2 cellular contexts compared by ENCODE assay signal in the genomic region with DNA sequence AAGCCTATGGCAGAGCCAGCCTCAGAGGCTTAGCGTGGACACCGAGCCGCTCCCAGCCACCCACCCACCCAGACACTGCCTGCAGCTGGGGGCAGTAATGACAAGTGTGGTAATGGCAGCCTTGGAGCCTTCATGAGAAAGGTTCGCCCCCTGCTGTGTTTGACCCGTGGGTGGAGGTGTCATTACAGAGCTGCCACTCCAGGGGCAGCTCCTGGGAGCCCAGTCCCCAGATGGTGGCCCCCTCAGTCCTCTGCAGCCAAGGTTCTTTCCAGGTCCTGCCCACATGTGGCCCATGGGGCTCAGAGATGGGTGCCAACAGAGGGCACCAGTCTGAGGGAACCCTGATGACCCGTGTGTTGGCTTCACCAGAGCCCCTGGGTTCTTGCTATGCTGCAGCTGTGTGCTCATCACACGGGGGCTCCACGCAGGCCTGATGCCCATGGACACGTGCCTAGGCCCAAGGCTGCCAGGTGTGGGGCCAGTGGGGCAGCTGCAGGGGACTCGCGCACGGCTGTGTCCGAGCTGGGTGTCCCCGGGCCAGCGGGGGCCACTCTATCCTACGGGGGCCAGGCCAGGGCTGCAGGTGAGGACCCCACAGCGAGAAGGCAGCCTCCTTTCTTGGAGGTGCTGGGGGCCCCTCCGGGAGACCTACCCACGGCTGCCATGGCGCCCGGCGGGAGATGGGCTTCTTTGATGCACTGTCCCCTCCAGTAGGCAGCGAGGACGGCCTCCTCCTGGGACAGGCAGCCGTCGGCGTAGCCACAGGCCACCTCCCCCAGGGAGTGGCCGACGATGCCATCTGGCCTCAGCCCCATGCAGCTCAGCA.
A peak's percentile ranks its signal among the peaks of the same experiment; 100 is the strongest.
TF ChIP-seq lines count a peak whose summit lies in the region.

No MANE protein-coding gene starts in this region.

TF ChIP-seq in HEK293, 187 proteins besides CTCF, POLR2A, EP300 and RAD21 (continues in another document):
- TF ChIP-seq ZNF701 (tag by site-specific recombination; IDR thresholded peaks at IDR 0.05) (no peak), ZNF629 (tag by site-specific recombination; IDR thresholded peaks at IDR 0.05) (no peak), ZNF169 (tag by site-specific recombination; IDR thresholded peaks at IDR 0.05) (no peak), ZNF19 (tag by site-specific recombination; IDR thresholded peaks at IDR 0.05; ENCODE audit: low read depth) (no peak), KLF9 (tag by site-specific recombination; IDR thresholded peaks at IDR 0.05; ENCODE audit: low read depth) (no peak), ZNF341 (tag by site-specific recombination; IDR thresholded peaks at IDR 0.05; ENCODE audit: low read depth) (no peak), GLIS2 (tag by site-specific recombination; IDR thresholded peaks at IDR 0.05) (peak; percentile 78), ZNF221 (tag by site-specific recombination; IDR thresholded peaks at IDR 0.05; ENCODE audit: borderline replicate concordance) (no peak), WT1 (tag by site-specific recombination; IDR thresholded peaks at IDR 0.05) (no peak), ZBTB49 (tag by site-specific recombination; IDR thresholded peaks at IDR 0.05; ENCODE audit: low read depth) (no peak), KLF7 (tag by site-specific recombination; IDR thresholded peaks at IDR 0.05; ENCODE audit: borderline replicate concordance) (no peak), ZNF777 (tag by site-specific recombination; IDR thresholded peaks at IDR 0.05; ENCODE audit: borderline replicate concordance) (no peak), FEZF1 (tag by site-specific recombination; IDR thresholded peaks at IDR 0.05) (no peak), ZNF623 (tag by site-specific recombination; IDR thresholded peaks at IDR 0.05) (no peak), ZSCAN23 (tag by site-specific recombination; IDR thresholded peaks at IDR 0.05) (no peak), ZNF548 (tag by site-specific recombination; IDR thresholded peaks at IDR 0.05) (no peak), ZNF18 (tag by site-specific recombination; IDR thresholded peaks at IDR 0.05) (no peak), GLI2 (tag by site-specific recombination; IDR thresholded peaks at IDR 0.05; ENCODE audit: borderline replicate concordance, low read depth) (no peak)
- TF ChIP-seq, protein P1, sequence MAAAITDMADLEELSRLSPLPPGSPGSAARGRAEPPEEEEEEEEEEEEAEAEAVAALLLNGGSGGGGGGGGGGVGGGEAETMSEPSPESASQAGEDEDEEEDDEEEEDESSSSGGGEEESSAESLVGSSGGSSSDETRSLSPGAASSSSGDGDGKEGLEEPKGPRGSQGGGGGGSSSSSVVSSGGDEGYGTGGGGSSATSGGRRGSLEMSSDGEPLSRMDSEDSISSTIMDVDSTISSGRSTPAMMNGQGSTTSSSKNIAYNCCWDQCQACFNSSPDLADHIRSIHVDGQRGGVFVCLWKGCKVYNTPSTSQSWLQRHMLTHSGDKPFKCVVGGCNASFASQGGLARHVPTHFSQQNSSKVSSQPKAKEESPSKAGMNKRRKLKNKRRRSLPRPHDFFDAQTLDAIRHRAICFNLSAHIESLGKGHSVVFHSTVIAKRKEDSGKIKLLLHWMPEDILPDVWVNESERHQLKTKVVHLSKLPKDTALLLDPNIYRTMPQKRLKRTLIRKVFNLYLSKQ (tag by site-specific recombination; IDR thresholded peaks at IDR 0.05; ENCODE audit: borderline replicate concordance): no peak
- TF ChIP-seq, protein P2, sequence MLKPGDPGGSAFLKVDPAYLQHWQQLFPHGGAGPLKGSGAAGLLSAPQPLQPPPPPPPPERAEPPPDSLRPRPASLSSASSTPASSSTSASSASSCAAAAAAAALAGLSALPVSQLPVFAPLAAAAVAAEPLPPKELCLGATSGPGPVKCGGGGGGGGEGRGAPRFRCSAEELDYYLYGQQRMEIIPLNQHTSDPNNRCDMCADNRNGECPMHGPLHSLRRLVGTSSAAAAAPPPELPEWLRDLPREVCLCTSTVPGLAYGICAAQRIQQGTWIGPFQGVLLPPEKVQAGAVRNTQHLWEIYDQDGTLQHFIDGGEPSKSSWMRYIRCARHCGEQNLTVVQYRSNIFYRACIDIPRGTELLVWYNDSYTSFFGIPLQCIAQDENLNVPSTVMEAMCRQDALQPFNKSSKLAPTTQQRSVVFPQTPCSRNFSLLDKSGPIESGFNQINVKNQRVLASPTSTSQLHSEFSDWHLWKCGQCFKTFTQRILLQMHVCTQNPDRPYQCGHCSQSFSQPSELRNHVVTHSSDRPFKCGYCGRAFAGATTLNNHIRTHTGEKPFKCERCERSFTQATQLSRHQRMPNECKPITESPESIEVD (tag by site-specific recombination; IDR thresholded peaks at IDR 0.05): no peak
- TF ChIP-seq, protein P3, sequence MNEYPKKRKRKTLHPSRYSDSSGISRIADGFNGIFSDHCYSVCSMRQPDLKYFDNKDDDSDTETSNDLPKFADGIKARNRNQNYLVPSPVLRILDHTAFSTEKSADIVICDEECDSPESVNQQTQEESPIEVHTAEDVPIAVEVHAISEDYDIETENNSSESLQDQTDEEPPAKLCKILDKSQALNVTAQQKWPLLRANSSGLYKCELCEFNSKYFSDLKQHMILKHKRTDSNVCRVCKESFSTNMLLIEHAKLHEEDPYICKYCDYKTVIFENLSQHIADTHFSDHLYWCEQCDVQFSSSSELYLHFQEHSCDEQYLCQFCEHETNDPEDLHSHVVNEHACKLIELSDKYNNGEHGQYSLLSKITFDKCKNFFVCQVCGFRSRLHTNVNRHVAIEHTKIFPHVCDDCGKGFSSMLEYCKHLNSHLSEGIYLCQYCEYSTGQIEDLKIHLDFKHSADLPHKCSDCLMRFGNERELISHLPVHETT (tag by site-specific recombination; IDR thresholded peaks at IDR 0.05): no peak

TF ChIP-seq in K562, 482 proteins besides CTCF, POLR2A, EP300 and RAD21:
- TF ChIP-seq POLR2G (IDR thresholded peaks at IDR 0.05; ENCODE audit: low read depth, low read length) (peak; percentile 37; the same call in 1 of the 2 replicates), POLR2AphosphoS5 (IDR thresholded peaks at IDR 0.05; ENCODE audit: control insufficient read depth, insufficient read depth, low read depth, low read length) (peak; percentile 44; the same call in 1 of the 2 replicates), VEZF1 (CRISPR knock-in tag; IDR thresholded peaks at IDR 0.05) (no peak), ZNF444 (CRISPR knock-in tag; IDR thresholded peaks at IDR 0.05) (no peak), ZNF146 (CRISPR knock-in tag; IDR thresholded peaks at IDR 0.05; ENCODE audit: unreplicated experiment) (peak; percentile 3), YY1 (IDR thresholded peaks at IDR 0.05; ENCODE audit: borderline replicate concordance in 1 of 3, control insufficient read depth in 1 of 3, extremely low read depth in 1 of 3, insufficient read depth in 3 of 3, insufficient read length in 1 of 3, insufficient replicate concordance in 2 of 3, low read depth in 1 of 3, low read length in 2 of 3) (peak in 1 of 3 experiments; percentile 37), BCLAF1 (IDR thresholded peaks at IDR 0.05; ENCODE audit: borderline replicate concordance in 1 of 2, control insufficient read depth in 1 of 2, low read depth in 2 of 2, low read length in 1 of 2) (peak in 1 of 2 experiments; percentile 63; a peak in 1 of 4 replicates), ZNF785 (CRISPR knock-in tag; IDR thresholded peaks at IDR 0.05) (no peak), RBM22 (IDR thresholded peaks at IDR 0.05; ENCODE audit: low read depth, low read length, poor library complexity, severe bottlenecking) (peak; percentile 26), RBFOX2 (IDR thresholded peaks at IDR 0.05; ENCODE audit: low read depth, low read length) (peak; percentile 59), SUPT5H (IDR thresholded peaks at IDR 0.05) (peak; percentile 18)
